ENCODE assay signal across 8 cellular contexts in the genomic region with DNA sequence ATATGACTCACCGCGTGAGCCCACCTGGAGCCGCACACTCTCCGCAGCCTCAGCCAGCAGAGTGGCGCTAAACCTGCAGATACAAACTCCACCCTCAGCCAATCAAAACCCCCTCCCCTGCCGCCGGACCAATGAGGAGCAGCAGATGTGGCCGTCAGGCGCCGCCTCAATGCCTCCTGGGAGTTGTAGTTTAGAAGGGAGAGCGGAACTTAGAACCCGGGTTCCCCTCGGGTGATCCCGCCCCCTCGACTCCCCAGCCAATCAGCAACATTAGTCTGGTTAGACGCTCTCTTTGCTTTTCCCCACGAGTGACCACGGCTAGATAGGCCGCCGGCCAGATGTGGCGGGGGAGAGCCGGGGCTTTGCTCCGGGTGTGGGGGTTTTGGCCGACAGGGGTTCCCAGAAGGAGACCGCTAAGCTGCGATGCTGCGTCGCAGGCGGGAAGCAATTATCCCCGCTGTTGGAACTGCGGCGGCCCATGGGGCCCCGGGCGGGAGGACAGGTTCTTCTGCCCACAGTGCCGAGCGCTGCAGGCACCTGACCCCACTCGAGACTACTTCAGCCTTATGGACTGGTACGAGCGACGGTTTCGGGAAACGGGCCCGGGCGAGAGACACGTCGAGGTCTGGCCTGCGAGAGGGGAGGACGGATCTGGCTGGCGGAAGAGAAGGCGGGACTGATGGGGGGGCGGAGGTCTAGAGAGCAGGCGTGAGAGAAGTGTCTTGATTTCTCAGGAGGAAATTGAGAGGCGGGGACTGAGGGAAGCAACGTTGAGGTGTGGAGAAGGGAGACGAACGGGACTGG. TPM values are rescaled to one million over a fixed set of nuclear protein-coding genes. Genes with fewer than 3 reads are reported as not detected.
DNase-seq lines count a peak whose midpoint lies in the region; ATAC-seq and TF ChIP-seq lines count a peak whose summit lies in the region.

A gene (minus strand): TSS at position 63 of the 804 bp plus-strand sequence. CDS start 7,099 bp downstream, outside the sequence.
A gene with protein sequence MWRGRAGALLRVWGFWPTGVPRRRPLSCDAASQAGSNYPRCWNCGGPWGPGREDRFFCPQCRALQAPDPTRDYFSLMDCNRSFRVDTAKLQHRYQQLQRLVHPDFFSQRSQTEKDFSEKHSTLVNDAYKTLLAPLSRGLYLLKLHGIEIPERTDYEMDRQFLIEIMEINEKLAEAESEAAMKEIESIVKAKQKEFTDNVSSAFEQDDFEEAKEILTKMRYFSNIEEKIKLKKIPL (plus strand): TSS at position 282 of the 804 bp plus-strand sequence. CDS start 57 bp downstream, at position 339.

- peak; percentile 56 to 81 for TF ChIP-seq POLR2A in suprapubic skin (IDR thresholded peaks at IDR 0.05)

- no peak for TF ChIP-seq RAD21 in SK-N-SH (IDR thresholded peaks at IDR 0.05; ENCODE audit: low read length)

- H3K27me3 ChIP-seq in GM06990 (replicated peaks; ENCODE audit: control insufficient read depth, insufficient read depth, low read length) (no peaks in the 10 kb centered on the region), SK-N-SH (ENCODE audit: insufficient read depth) (no peaks in the 10 kb centered on the region), suprapubic skin (no peaks in the 10 kb centered on the region)

- H3K27ac Mint-ChIP-seq in activated naive CD4-positive, alpha-beta T cell treated with anti-CD3 and anti-CD28 coated beads, Interleukin-2, amount 50 U/mL, for 72 hours: peak within 1 kb of the TSS; percentile 85 to 97

- H3K36me3 ChIP-seq in GM06990 (ENCODE audit: control insufficient read depth, insufficient read depth, low read length) (peaks cover 5% of the 10 kb centered on the region), SK-N-SH (replicated peaks in 1 of 2; ENCODE audit: control insufficient read depth in 1 of 2, insufficient read depth in 2 of 2, low read length in 1 of 2) (peaks cover 19% of the 10 kb centered on the region in 2 experiments), suprapubic skin (peaks cover 31% of the 10 kb centered on the region)

- peak within 1 kb of the TSS; percentile 98 for H2AFZ ChIP-seq in SK-N-SH (ENCODE audit: low read depth)

- H3K36me3 Mint-ChIP-seq in activated naive CD4-positive, alpha-beta T cell treated with anti-CD3 and anti-CD28 coated beads, Interleukin-2, amount 50 U/mL, for 72 hours: peaks cover 0 to 18% of the 10 kb centered on the region in 2 donors

- ATAC-seq in HG02571 (IDR thresholded peaks at IDR 0.05; ENCODE audit: unreplicated experiment): peak; percentile 92
- ATAC-seq in activated naive CD4-positive, alpha-beta T cell treated with anti-CD3 and anti-CD28 coated beads, Interleukin-2, amount 50 U/mL, for 72 hours: peak; percentile 92 to 96

- H3K27ac ChIP-seq in SK-N-SH (ENCODE audit: low read depth in 2 of 2, low read length in 1 of 2) (peak within 1 kb of the TSS; percentile 96 to 99), suprapubic skin (peak within 1 kb of the TSS; percentile 98)

- POLR2A ChIA-PET in SK-N-SH (lab: Yijun Ruan, JAX): interaction anchor here (0.7 to 1.3 kb wide), 3 partner anchors 8 to 62 kb away, joined by 3 to 4 read pairs (median 3); a partner anchor contains a TSS

- DNase-seq in GM06990 (ENCODE audit: extremely low read depth, insufficient read length) (peak; percentile 96), NCI-H1048 (lab: John Stamatoyannopoulos, UW) (peak; percentile 95), SK-N-SH (peak; percentile 94), globus pallidus (ENCODE audit: low spot score) (peak; percentile 99), nucleus accumbens (lab: John Stamatoyannopoulos, UW) (peak; percentile 80 to 99 (median 97)), suprapubic skin (ENCODE audit: low spot score in 2 of 2) (peak; percentile 99)
- peak; percentile 94 to 99 for DNase-seq in activated naive CD4-positive, alpha-beta T cell treated with anti-CD3 and anti-CD28 coated beads, Interleukin-2, amount 50 U/mL, for 72 hours (ENCODE audit: low spot score in 2 of 2)

- peak within 1 kb of the TSS; percentile 95 for H3K9ac ChIP-seq in SK-N-SH

- H3K9me2 ChIP-seq in SK-N-SH: no peaks in the 10 kb centered on the region

- CTCF ChIA-PET in SK-N-SH (lab: Yijun Ruan, JAX): interaction anchor here (1.0 kb wide), 1 partner anchor 87 kb away, joined by 3 read pairs; no protein-coding TSS in a partner anchor

- H3K4me1 ChIP-seq in SK-N-SH (ENCODE audit: control insufficient read depth in 1 of 2, insufficient read depth in 2 of 2, low read depth in 1 of 2, low read length in 1 of 2): peaks cover 0 to 11% of the 10 kb centered on the region in 2 experiments; a peak in 1 of 4 replicates
- H3K4me1 ChIP-seq in suprapubic skin: peaks cover 19% of the 10 kb centered on the region

- H3K9me3 ChIP-seq in SK-N-SH: no peaks in the 10 kb centered on the region
- H3K9me3 ChIP-seq in suprapubic skin: no peaks in the 10 kb centered on the region

- no peak; a peak in 1 of 4 replicates for TF ChIP-seq EP300 in SK-N-SH (IDR thresholded peaks at IDR 0.05; ENCODE audit: borderline replicate concordance in 1 of 2, low read depth in 1 of 2, low read length in 1 of 2)
- no peak for TF ChIP-seq EP300 in suprapubic skin (IDR thresholded peaks at IDR 0.05)

- peaks cover 42% of the 10 kb centered on the region for H3K79me2 ChIP-seq in SK-N-SH (ENCODE audit: insufficient read depth)

- TF ChIP-seq CTCF in GM06990 (IDR thresholded peaks at IDR 0.05; ENCODE audit: insufficient read depth, low read length, poor library complexity, severe bottlenecking) (no peak), SK-N-SH (IDR thresholded peaks at IDR 0.05) (no peak; the same call in 1 of the 2 replicates), suprapubic skin (IDR thresholded peaks at IDR 0.05) (no peak)

- peak within 1 kb of the TSS; percentile 90 for H3K4me2 ChIP-seq in SK-N-SH

- WGBS in SK-N-SH (ENCODE audit: low lambda C conversion rate): 0% methylated on average over 34 of the region's 56 CpGs
- WGBS in suprapubic skin: 0% methylated on average over 33 of the region's 56 CpGs

- H3K4me3 ChIP-seq in GM06990 (replicated peaks; ENCODE audit: low read depth, low read length) (peak within 1 kb of the TSS; percentile 92), SK-N-SH (ENCODE audit: low read depth in 2 of 2, low read length in 1 of 2) (peak within 1 kb of the TSS; percentile 74 to 90), suprapubic skin (peak within 1 kb of the TSS; percentile 96)

- H3K9me3 Mint-ChIP-seq in activated naive CD4-positive, alpha-beta T cell treated with anti-CD3 and anti-CD28 coated beads, Interleukin-2, amount 50 U/mL, for 72 hours: no peaks in the 10 kb centered on the region

- peaks cover 11% of the 10 kb centered on the region for H3F3A ChIP-seq in SK-N-SH (replicated peaks; ENCODE audit: insufficient read depth)

- no peaks in the 10 kb centered on the region for H4K20me1 ChIP-seq in SK-N-SH (ENCODE audit: insufficient read depth)

TF ChIP-seq in SK-N-SH, 30 proteins besides CTCF, POLR2A, EP300 and RAD21 (continues in another document):
- TF ChIP-seq GATA2 (CRISPR knock-in tag; IDR thresholded peaks at IDR 0.05) (no peak), MEF2A (IDR thresholded peaks at IDR 0.05; ENCODE audit: borderline replicate concordance, low read depth) (no peak), GABPA (IDR thresholded peaks at IDR 0.05; ENCODE audit: low read depth) (peak; percentile 83), TAF1 (IDR thresholded peaks at IDR 0.05; ENCODE audit: borderline replicate concordance, low read depth, low read length) (peak; percentile 15; the same call in 1 of the 2 replicates), RFX5 (IDR thresholded peaks at IDR 0.05; ENCODE audit: low read length) (peak; percentile 60), SIN3A (IDR thresholded peaks at IDR 0.05; ENCODE audit: borderline replicate concordance, low read depth, low read length) (no peak), RCOR1 (IDR thresholded peaks at IDR 0.05; ENCODE audit: low read length) (peak; percentile 15; the same call in 1 of the 2 replicates), MXI1 (IDR thresholded peaks at IDR 0.05; ENCODE audit: low read depth, low read length) (peak; percentile 92), CHD2 (IDR thresholded peaks at IDR 0.05; ENCODE audit: low read length, partially characterized antibody) (peak; percentile 87), TEAD4 (IDR thresholded peaks at IDR 0.05; ENCODE audit: borderline replicate concordance, insufficient read depth) (no peak), FOSL2 (IDR thresholded peaks at IDR 0.05; ENCODE audit: borderline replicate concordance, low read depth) (peak; percentile 77; the same call in 1 of the 2 replicates)
- TF ChIP-seq, protein P1, sequence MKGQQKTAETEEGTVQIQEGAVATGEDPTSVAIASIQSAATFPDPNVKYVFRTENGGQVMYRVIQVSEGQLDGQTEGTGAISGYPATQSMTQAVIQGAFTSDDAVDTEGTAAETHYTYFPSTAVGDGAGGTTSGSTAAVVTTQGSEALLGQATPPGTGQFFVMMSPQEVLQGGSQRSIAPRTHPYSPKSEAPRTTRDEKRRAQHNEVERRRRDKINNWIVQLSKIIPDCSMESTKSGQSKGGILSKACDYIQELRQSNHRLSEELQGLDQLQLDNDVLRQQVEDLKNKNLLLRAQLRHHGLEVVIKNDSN (IDR thresholded peaks at IDR 0.05; ENCODE audit: borderline replicate concordance, low read depth): peak; percentile 74; the same call in 1 of the 2 replicates
- TF ChIP-seq, protein P2, sequence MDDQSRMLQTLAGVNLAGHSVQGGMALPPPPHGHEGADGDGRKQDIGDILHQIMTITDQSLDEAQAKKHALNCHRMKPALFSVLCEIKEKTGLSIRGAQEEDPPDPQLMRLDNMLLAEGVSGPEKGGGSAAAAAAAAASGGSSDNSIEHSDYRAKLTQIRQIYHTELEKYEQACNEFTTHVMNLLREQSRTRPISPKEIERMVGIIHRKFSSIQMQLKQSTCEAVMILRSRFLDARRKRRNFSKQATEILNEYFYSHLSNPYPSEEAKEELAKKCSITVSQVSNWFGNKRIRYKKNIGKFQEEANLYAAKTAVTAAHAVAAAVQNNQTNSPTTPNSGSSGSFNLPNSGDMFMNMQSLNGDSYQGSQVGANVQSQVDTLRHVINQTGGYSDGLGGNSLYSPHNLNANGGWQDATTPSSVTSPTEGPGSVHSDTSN (IDR thresholded peaks at IDR 0.05): peak; percentile 39; the same call in 1 of the 2 replicates

RNA-seq across cellular contexts. Expression of the first gene that starts in this region (rescaled TPM):
- 12.0 and 20.7 TPM in 2 replicates for polyA plus RNA-seq in SK-N-SH (2012; rRNA removed)
- polyA plus RNA-seq in SK-N-SH (2012; cell fraction: cytosol; rRNA removed): 11.1 and 11.3 TPM in 2 replicates
- polyA plus RNA-seq in SK-N-SH (2012; cell fraction: nucleus; rRNA removed): 45.3 and 54.0 TPM in 2 replicates
- total RNA-seq in activated naive CD4-positive, alpha-beta T cell treated with anti-CD3 and anti-CD28 coated beads, Interleukin-2, amount 50 U/mL, for 72 hours: 10 to 100 TPM; 28.7 to 51.2 TPM
- total RNA-seq in suprapubic skin: 10 to 100 TPM in 2 of 4 donors, 1 to 10 TPM in 2; 6.1 to 14.8 (median 10.0) TPM

RNA-seq across cellular contexts. Expression of the second gene that starts in this region (rescaled TPM):
- polyA plus RNA-seq in SK-N-SH (2012; rRNA removed): 19.1 and 19.9 TPM in 2 replicates
- 25.8 and 30.4 TPM in 2 replicates for polyA plus RNA-seq in SK-N-SH (2012; cell fraction: cytosol; rRNA removed)
- 6.6 and 9.1 TPM in 2 replicates for polyA plus RNA-seq in SK-N-SH (2012; cell fraction: nucleus; rRNA removed)
- total RNA-seq in activated naive CD4-positive, alpha-beta T cell treated with anti-CD3 and anti-CD28 coated beads, Interleukin-2, amount 50 U/mL, for 72 hours: 10 to 100 TPM; 19.6 to 20.4 TPM
- total RNA-seq in suprapubic skin: 10 to 100 TPM; 14.2 to 28.1 (median 20.5) TPM

Comparison
In these comparisons a context has a peak if more than half of its experiments do, and no peak if none do; other contexts are left out.
1. Peak in every context shown above with its lines: DNase-seq, ATAC-seq, H3K4me3 ChIP-seq and H3K27ac ChIP-seq.